33 cellular contexts compared by ENCODE assay signal in the genomic region with DNA sequence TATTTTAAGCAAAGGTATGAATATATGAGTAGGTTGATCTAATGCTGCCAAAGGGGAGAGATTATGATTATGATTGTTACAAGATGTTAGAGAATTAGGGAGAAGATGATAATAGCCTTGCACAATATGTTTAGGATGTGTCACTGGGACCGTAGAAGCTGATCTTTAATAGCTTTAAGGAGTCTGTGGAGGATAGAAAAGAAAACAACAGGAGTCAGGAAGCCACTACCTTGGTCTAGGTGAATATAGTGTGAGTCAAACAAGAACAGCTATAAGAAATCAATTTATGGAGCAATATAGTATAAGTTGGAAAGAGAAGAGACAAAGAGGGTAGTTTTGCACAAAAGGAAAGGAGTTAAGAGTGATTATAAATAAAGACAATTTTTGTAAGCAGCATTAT.
"Had no signal": no experiment of that assay in that cellular context is flagged by ENCODE, and none has a peak within 500 bp of the region (broad histone marks: within the 10 kb centered on the region; RNA-seq: fewer than 3 reads in every experiment).

No MANE protein-coding gene starts in this region.

- H3K9me3 ChIP-seq: Peyer's patch had no signal

- H3K36me3 ChIP-seq: brain microvascular endothelial cell, cardiac muscle cell, Peyer's patch had no signal

- ATAC-seq: activated CD8-positive, alpha-beta memory T cell treated with anti-CD3 and anti-CD28 coated beads, Interleukin-2, amount 10 ng/mL, durations not matched to agents 7 days and 5 days; activated naive CD8-positive, alpha-beta T cell treated with anti-CD3 and anti-CD28 coated beads, Interleukin-2, amount 50 U/mL, for 24 hours had no signal

- H3K4me1 ChIP-seq: Peyer's patch had no signal

- H3K27me3 ChIP-seq: brain microvascular endothelial cell, cardiac muscle cell, Peyer's patch had no signal

- DNase-seq: activated CD4-positive, alpha-beta memory T cell treated with anti-CD3 and anti-CD28 coated beads, Interleukin-2, amount 10 ng/mL, durations not matched to agents 7 days and 5 days; activated CD4-positive, alpha-beta T cell treated with anti-CD3 and anti-CD28 coated beads for 1 hour; activated CD4-positive, alpha-beta T cell treated with anti-CD3 and anti-CD28 coated beads for 48 hours; activated CD4-positive, CD25-positive, alpha-beta regulatory T cell; activated CD8-positive, alpha-beta memory T cell treated with anti-CD3 and anti-CD28 coated beads for 24 hours; activated CD8-positive, alpha-beta memory T cell treated with anti-CD3 and anti-CD28 coated beads, Interleukin-2, amount 10 ng/mL, durations not matched to agents 7 days and 5 days; activated CD8-positive, alpha-beta memory T cell treated with anti-CD3 and anti-CD28 coated beads, Interleukin-2, amount 50 U/mL, for 48 hours; activated effector memory CD4-positive, alpha-beta T cell treated with Interleukin-2 at 50 U/mL for 16 hours; activated naive CD4-positive, alpha-beta T cell treated with anti-CD3 and anti-CD28 coated beads, Interleukin-2, amount 10 ng/mL, durations not matched to agents 7 days and 5 days; activated naive CD8-positive, alpha-beta T cell treated with anti-CD3 and anti-CD28 coated beads, Interleukin-2, amount 50 U/mL, for 24 hours; activated T-cell treated with anti-CD3 and anti-CD28 coated beads, Interleukin-2, amount 50 U/mL, for 48 hours; anterior cingulate cortex; brain microvascular endothelial cell; Kasumi-1; KG1; MM.1S; MV-4-11; NCI-H1092; NCI-H1436 treated with DMSO at 0.1 percent for 48 hours; NCI-H1694 treated with DMSO at 0.1 percent for 48 hours; NCI-H2029; NCI-H345; NCI-H526; NCI-H774; Peyer's patch; Right ventricle myocardium superior; RPMI8226; SW 1271; T-helper 1 cell; T-helper 2 cell; T-helper 9 cell had no signal

- H3K4me3 ChIP-seq: cardiac muscle cell, Peyer's patch had no signal

- H3K27ac ChIP-seq: brain microvascular endothelial cell, cardiac muscle cell, Peyer's patch, VCaP had no signal
